Comparison of ENCODE assay signal across 1 cellular context in the genomic region with DNA sequence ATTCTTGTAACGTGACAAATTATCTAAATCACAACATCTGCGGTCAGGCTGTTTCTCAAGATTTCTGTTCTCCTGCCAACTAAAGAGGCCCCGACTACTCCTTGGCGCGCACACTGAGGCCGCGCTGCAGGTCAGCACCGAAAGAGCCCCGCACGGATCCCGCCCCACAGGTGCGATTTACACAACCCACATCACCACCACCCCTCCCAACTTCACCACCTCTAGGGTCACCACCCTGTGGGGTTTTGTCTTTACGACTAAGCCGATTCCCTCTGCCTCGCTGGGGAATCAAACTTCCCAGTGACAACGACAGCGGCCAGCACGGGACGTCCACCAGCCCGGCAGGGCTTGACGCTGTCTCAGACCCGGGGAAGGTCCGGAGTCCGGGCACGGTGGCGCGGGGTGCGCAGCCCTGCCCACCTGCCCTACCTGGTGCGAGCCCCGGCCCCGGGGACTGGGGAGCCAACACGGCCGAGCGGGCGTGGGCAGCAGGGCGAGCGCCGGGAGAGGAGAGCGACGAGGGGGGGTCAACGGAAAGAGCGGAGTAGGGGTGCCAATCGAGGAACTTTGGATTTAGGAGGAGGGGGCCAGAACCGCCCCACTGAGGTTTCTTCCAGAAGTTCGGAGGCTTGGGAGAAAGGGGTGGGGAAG.
TF ChIP-seq lines count a peak whose summit lies in the region.

No MANE protein-coding gene starts in this region.

TF ChIP-seq in HepG2, 621 proteins besides CTCF, POLR2A, EP300 and RAD21 (continued from another document and continues in another):
- TF ChIP-seq ZNF605 (CRISPR knock-in tag; IDR thresholded peaks at IDR 0.05) (no peak), ZSCAN20 (CRISPR knock-in tag; IDR thresholded peaks at IDR 0.05; ENCODE audit: borderline replicate concordance) (0 out of 2 replicates have a peak, but pooled peaks have one; percentile 11), HNF4G (IDR thresholded peaks at IDR 0.05; ENCODE audit: borderline replicate concordance, low read depth, low read length) (no peak), HNF4G (CRISPR knock-in tag; IDR thresholded peaks at IDR 0.05; ENCODE audit: borderline replicate concordance, low read depth) (peak; percentile 48; the same call in 1 of the 2 replicates), ASH2L (IDR thresholded peaks at IDR 0.05; ENCODE audit: insufficient read length, low read depth, low read length) (peak; percentile 81), ISL2 (CRISPR knock-in tag; IDR thresholded peaks at IDR 0.05) (0 out of 2 replicates have a peak, but pooled peaks have one; percentile 6), ATAD3A (CRISPR knock-in tag; IDR thresholded peaks at IDR 0.05) (no peak), ZNF660 (CRISPR knock-in tag; IDR thresholded peaks at IDR 0.05; ENCODE audit: borderline replicate concordance, low read depth) (no peak), TARDBP (CRISPR knock-in tag; IDR thresholded peaks at IDR 0.05) (no peak), HNRNPL (IDR thresholded peaks at IDR 0.05; ENCODE audit: low read depth, low read length) (peak; percentile 63; the same call in 1 of the 2 replicates), NAIF1 (CRISPR knock-in tag; IDR thresholded peaks at IDR 0.05; ENCODE audit: borderline replicate concordance) (peak; percentile 5; the same call in 1 of the 2 replicates), THAP11 (CRISPR knock-in tag; IDR thresholded peaks at IDR 0.05) (no peak), ZNF713 (CRISPR knock-in tag; IDR thresholded peaks at IDR 0.05) (no peak), ZFX (CRISPR knock-in tag; IDR thresholded peaks at IDR 0.05; ENCODE audit: low read depth) (no peak; the same call in 1 of the 2 replicates), SMARCC2 (IDR thresholded peaks at IDR 0.05) (no peak), ZNF264 (CRISPR knock-in tag; IDR thresholded peaks at IDR 0.05) (no peak), EEA1 (CRISPR knock-in tag; IDR thresholded peaks at IDR 0.05; ENCODE audit: borderline replicate concordance) (peak; percentile 25; the same call in 1 of the 2 replicates), ZC3H13 (CRISPR knock-in tag; IDR thresholded peaks at IDR 0.05) (peak; percentile 25), POLR2AphosphoS2 (IDR thresholded peaks at IDR 0.05; ENCODE audit: low read depth, low read length) (no peak), KLF9 (CRISPR knock-in tag; IDR thresholded peaks at IDR 0.05; ENCODE audit: low read depth) (no peak), CBFB (CRISPR knock-in tag; IDR thresholded peaks at IDR 0.05) (no peak), RBFOX2 (IDR thresholded peaks at IDR 0.05; ENCODE audit: low read depth, low read length) (no peak), HOXA3 (CRISPR knock-in tag; IDR thresholded peaks at IDR 0.05) (no peak), ARNT (IDR thresholded peaks at IDR 0.05) (no peak), ZNF570 (CRISPR knock-in tag; IDR thresholded peaks at IDR 0.05; ENCODE audit: borderline replicate concordance) (no peak), ZNF670 (CRISPR knock-in tag; IDR thresholded peaks at IDR 0.05; ENCODE audit: borderline replicate concordance) (no peak), HMG20A (CRISPR knock-in tag; IDR thresholded peaks at IDR 0.05; ENCODE audit: borderline replicate concordance) (no peak), TSC22D2 (CRISPR knock-in tag; IDR thresholded peaks at IDR 0.05; ENCODE audit: borderline replicate concordance) (no peak), ZNF607 (CRISPR knock-in tag; IDR thresholded peaks at IDR 0.05; ENCODE audit: borderline replicate concordance) (no peak; the same call in 1 of the 2 replicates), SAFB2 (CRISPR knock-in tag; IDR thresholded peaks at IDR 0.05; ENCODE audit: borderline replicate concordance, low read depth) (0 out of 2 replicates have a peak, but pooled peaks have one; percentile 12), TP53 (CRISPR knock-in tag; conservative IDR thresholded peaks at IDR 0.05) (no peak), SRSF4 (IDR thresholded peaks at IDR 0.05; ENCODE audit: low read depth, low read length, poor library complexity, severe bottlenecking) (no peak), ZNF160 (CRISPR knock-in tag; IDR thresholded peaks at IDR 0.05) (no peak), KMT2B (CRISPR knock-in tag; IDR thresholded peaks at IDR 0.05) (peak; percentile 17; the same call in 1 of the 2 replicates), ZFP1 (CRISPR knock-in tag; IDR thresholded peaks at IDR 0.05) (no peak), CENPT (CRISPR knock-in tag; IDR thresholded peaks at IDR 0.05; ENCODE audit: low read depth) (no peak), SIX4 (CRISPR knock-in tag; IDR thresholded peaks at IDR 0.05) (no peak)
- TF ChIP-seq, protein P1, sequence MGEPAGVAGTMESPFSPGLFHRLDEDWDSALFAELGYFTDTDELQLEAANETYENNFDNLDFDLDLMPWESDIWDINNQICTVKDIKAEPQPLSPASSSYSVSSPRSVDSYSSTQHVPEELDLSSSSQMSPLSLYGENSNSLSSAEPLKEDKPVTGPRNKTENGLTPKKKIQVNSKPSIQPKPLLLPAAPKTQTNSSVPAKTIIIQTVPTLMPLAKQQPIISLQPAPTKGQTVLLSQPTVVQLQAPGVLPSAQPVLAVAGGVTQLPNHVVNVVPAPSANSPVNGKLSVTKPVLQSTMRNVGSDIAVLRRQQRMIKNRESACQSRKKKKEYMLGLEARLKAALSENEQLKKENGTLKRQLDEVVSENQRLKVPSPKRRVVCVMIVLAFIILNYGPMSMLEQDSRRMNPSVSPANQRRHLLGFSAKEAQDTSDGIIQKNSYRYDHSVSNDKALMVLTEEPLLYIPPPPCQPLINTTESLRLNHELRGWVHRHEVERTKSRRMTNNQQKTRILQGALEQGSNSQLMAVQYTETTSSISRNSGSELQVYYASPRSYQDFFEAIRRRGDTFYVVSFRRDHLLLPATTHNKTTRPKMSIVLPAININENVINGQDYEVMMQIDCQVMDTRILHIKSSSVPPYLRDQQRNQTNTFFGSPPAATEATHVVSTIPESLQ (CRISPR knock-in tag; conservative IDR thresholded peaks at IDR 0.05), result no peak
- TF ChIP-seq, protein P2, sequence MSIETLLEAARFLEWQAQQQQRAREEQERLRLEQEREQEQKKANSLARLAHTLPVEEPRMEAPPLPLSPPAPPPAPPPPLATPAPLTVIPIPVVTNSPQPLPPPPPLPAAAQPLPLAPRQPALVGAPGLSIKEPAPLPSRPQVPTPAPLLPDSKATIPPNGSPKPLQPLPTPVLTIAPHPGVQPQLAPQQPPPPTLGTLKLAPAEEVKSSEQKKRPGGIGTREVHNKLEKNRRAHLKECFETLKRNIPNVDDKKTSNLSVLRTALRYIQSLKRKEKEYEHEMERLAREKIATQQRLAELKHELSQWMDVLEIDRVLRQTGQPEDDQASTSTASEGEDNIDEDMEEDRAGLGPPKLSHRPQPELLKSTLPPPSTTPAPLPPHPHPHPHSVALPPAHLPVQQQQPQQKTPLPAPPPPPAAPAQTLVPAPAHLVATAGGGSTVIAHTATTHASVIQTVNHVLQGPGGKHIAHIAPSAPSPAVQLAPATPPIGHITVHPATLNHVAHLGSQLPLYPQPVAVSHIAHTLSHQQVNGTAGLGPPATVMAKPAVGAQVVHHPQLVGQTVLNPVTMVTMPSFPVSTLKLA (IDR thresholded peaks at IDR 0.05), result no peak
- TF ChIP-seq, protein P3, sequence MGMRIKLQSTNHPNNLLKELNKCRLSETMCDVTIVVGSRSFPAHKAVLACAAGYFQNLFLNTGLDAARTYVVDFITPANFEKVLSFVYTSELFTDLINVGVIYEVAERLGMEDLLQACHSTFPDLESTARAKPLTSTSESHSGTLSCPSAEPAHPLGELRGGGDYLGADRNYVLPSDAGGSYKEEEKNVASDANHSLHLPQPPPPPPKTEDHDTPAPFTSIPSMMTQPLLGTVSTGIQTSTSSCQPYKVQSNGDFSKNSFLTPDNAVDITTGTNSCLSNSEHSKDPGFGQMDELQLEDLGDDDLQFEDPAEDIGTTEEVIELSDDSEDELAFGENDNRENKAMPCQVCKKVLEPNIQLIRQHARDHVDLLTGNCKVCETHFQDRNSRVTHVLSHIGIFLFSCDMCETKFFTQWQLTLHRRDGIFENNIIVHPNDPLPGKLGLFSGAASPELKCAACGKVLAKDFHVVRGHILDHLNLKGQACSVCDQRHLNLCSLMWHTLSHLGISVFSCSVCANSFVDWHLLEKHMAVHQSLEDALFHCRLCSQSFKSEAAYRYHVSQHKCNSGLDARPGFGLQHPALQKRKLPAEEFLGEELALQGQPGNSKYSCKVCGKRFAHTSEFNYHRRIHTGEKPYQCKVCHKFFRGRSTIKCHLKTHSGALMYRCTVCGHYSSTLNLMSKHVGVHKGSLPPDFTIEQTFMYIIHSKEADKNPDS (CRISPR knock-in tag; IDR thresholded peaks at IDR 0.05), result 0 out of 2 replicates have a peak, but pooled peaks have one; percentile 53
- TF ChIP-seq, protein P4, sequence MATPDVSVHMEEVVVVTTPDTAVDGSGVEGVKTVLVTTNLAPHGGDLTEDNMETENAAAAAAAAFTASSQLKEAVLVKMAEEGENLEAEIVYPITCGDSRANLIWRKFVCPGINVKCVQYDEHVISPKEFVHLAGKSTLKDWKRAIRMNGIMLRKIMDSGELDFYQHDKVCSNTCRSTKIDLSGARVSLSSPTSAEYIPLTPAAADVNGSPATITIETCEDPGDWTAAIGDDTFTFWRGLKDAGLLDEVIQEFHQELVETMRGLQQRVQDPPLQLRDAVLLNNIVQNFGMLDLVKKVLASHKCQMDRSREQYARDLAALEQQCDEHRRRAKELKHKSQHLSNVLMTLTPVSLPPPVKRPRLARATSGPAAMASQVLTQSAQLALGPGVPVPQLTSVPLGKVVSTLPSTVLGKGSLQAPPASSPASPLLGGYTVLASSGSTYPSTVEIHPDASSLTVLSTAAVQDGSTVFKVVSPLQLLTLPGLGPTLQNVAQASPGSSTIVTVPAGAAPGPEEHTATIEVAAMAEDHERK (CRISPR knock-in tag; IDR thresholded peaks at IDR 0.05; ENCODE audit: low read depth), result no peak
- TF ChIP-seq, protein P5, sequence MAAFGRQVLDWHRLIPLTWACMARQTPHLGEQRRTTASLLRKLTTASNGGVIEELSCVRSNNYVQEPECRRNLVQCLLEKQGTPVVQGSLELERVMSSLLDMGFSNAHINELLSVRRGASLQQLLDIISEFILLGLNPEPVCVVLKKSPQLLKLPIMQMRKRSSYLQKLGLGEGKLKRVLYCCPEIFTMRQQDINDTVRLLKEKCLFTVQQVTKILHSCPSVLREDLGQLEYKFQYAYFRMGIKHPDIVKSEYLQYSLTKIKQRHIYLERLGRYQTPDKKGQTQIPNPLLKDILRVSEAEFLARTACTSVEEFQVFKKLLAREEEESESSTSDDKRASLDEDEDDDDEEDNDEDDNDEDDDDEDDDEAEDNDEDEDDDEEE (CRISPR knock-in tag; IDR thresholded peaks at IDR 0.05), result 0 out of 2 replicates have a peak, but pooled peaks have one; percentile 49
- TF ChIP-seq, protein P6, sequence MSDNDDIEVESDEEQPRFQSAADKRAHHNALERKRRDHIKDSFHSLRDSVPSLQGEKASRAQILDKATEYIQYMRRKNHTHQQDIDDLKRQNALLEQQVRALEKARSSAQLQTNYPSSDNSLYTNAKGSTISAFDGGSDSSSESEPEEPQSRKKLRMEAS (IDR thresholded peaks at IDR 0.05), result 0 out of 2 replicates have a peak, but pooled peaks have one; percentile 13
- TF ChIP-seq, protein P7, sequence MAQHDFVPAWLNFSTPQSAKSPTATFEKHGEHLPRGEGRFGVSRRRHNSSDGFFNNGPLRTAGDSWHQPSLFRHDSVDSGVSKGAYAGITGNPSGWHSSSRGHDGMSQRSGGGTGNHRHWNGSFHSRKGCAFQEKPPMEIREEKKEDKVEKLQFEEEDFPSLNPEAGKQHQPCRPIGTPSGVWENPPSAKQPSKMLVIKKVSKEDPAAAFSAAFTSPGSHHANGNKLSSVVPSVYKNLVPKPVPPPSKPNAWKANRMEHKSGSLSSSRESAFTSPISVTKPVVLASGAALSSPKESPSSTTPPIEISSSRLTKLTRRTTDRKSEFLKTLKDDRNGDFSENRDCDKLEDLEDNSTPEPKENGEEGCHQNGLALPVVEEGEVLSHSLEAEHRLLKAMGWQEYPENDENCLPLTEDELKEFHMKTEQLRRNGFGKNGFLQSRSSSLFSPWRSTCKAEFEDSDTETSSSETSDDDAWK (CRISPR knock-in tag; IDR thresholded peaks at IDR 0.05), result no peak
- TF ChIP-seq, protein P8, sequence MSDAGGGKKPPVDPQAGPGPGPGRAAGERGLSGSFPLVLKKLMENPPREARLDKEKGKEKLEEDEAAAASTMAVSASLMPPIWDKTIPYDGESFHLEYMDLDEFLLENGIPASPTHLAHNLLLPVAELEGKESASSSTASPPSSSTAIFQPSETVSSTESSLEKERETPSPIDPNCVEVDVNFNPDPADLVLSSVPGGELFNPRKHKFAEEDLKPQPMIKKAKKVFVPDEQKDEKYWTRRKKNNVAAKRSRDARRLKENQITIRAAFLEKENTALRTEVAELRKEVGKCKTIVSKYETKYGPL (CRISPR knock-in tag; IDR thresholded peaks at IDR 0.05), result no peak
- TF ChIP-seq, protein P9, sequence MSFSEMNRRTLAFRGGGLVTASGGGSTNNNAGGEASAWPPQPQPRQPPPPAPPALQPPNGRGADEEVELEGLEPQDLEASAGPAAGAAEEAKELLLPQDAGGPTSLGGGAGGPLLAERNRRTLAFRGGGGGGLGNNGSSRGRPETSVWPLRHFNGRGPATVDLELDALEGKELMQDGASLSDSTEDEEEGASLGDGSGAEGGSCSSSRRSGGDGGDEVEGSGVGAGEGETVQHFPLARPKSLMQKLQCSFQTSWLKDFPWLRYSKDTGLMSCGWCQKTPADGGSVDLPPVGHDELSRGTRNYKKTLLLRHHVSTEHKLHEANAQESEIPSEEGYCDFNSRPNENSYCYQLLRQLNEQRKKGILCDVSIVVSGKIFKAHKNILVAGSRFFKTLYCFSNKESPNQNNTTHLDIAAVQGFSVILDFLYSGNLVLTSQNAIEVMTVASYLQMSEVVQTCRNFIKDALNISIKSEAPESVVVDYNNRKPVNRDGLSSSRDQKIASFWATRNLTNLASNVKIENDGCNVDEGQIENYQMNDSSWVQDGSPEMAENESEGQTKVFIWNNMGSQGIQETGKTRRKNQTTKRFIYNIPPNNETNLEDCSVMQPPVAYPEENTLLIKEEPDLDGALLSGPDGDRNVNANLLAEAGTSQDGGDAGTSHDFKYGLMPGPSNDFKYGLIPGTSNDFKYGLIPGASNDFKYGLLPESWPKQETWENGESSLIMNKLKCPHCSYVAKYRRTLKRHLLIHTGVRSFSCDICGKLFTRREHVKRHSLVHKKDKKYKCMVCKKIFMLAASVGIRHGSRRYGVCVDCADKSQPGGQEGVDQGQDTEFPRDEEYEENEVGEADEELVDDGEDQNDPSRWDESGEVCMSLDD (CRISPR knock-in tag; IDR thresholded peaks at IDR 0.05; ENCODE audit: borderline replicate concordance), result peak; percentile 9; the same call in 1 of the 2 replicates
- TF ChIP-seq, protein P10, sequence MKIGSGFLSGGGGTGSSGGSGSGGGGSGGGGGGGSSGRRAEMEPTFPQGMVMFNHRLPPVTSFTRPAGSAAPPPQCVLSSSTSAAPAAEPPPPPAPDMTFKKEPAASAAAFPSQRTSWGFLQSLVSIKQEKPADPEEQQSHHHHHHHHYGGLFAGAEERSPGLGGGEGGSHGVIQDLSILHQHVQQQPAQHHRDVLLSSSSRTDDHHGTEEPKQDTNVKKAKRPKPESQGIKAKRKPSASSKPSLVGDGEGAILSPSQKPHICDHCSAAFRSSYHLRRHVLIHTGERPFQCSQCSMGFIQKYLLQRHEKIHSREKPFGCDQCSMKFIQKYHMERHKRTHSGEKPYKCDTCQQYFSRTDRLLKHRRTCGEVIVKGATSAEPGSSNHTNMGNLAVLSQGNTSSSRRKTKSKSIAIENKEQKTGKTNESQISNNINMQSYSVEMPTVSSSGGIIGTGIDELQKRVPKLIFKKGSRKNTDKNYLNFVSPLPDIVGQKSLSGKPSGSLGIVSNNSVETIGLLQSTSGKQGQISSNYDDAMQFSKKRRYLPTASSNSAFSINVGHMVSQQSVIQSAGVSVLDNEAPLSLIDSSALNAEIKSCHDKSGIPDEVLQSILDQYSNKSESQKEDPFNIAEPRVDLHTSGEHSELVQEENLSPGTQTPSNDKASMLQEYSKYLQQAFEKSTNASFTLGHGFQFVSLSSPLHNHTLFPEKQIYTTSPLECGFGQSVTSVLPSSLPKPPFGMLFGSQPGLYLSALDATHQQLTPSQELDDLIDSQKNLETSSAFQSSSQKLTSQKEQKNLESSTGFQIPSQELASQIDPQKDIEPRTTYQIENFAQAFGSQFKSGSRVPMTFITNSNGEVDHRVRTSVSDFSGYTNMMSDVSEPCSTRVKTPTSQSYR (CRISPR knock-in tag; IDR thresholded peaks at IDR 0.05; ENCODE audit: borderline replicate concordance), result no peak
